ENCODE assay signal across 17 cellular contexts in the genomic region with DNA sequence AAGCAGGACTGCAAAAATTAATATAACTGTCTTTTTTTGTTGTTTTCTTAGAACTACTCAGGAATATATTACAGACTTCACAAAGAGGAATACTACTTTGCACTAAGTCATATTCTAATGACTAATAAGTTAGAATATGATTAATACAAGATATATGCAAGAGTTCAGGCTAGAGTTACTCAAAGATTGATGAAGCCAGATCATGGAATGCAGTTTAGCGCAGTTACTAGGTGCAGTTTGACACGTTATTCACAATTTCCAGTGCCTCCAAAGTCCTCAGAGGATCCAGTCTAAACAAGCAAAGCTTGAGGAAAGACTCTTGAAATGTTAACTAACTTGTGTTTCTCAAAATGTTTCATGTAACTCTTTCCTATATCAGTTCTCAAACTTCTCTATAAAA. TPM values are rescaled to one million over a fixed set of nuclear protein-coding genes. Genes with fewer than 3 reads are reported as not detected.
DNase-seq lines count a peak whose midpoint lies in the region; ATAC-seq, FAIRE-seq and TF ChIP-seq lines count a peak whose summit lies in the region.
"Had no signal": no experiment of that assay in that cellular context is flagged by ENCODE, and none has a peak within 500 bp of the region (broad histone marks: within the 10 kb centered on the region; RNA-seq: fewer than 3 reads in every experiment).

No MANE protein-coding gene starts in this region.

- H4K20me1 ChIP-seq in keratinocyte (ENCODE audit: control insufficient read depth, extremely low read depth, insufficient read depth, low read length), result no peaks in the 10 kb centered on the region

- no peaks in the 10 kb centered on the region for H3K9me3 ChIP-seq in A549
- H3K9me3 ChIP-seq in keratinocyte (ENCODE audit: control insufficient read depth, low read depth, low read length), result no peaks in the 10 kb centered on the region
- H3K9me3 ChIP-seq: uterus had no signal

- WGBS in A549 (ENCODE audit: missing lambda C conversion rate), result 9% methylated on average over 2 of the region's 2 CpGs

- H3K9ac ChIP-seq in keratinocyte (ENCODE audit: control insufficient read depth, extremely low read depth, insufficient read depth, low read length), result no peak overlapping the region

- no peak for TF ChIP-seq EP300 in A549 (IDR thresholded peaks at IDR 0.05)

- H3K79me2 ChIP-seq in keratinocyte (ENCODE audit: control insufficient read depth, insufficient read depth, low read length), result no peaks in the 10 kb centered on the region

- no peaks in the 10 kb centered on the region for H3K9me1 ChIP-seq in keratinocyte (ENCODE audit: control insufficient read depth, extremely low read depth, insufficient read depth, low read length)

- H3K36me3 ChIP-seq in bronchial epithelial cell (ENCODE audit: control insufficient read depth, insufficient read depth, low read length) (no peaks in the 10 kb centered on the region), keratinocyte (ENCODE audit: control insufficient read depth in 2 of 2, extremely low read depth in 1 of 2, insufficient read depth in 2 of 2, low read length in 2 of 2) (no peaks in the 10 kb centered on the region)
- H3K36me3 ChIP-seq: uterus had no signal

- H3K4me2 ChIP-seq in A549 (peak overlapping the region; percentile 27; the same call in 1 of the 3 replicates), keratinocyte (ENCODE audit: control insufficient read depth, extremely low read depth, insufficient read depth, low read depth, low read length) (peak overlapping the region; percentile 39)

- dilution Hi-C loops in keratinocyte (cut with MboI; ENCODE audit: extremely low pct_ligation_motif_present, low sequenced_read_pairs), result no loop called here

- no peaks in the 10 kb centered on the region for H3K27me3 ChIP-seq in bronchial epithelial cell (ENCODE audit: control insufficient read depth, insufficient read depth, low read length)
- H3K27me3 ChIP-seq in keratinocyte (ENCODE audit: control insufficient read depth, extremely low read depth, insufficient read depth, low read length), result no peaks in the 10 kb centered on the region
- H3K27me3 ChIP-seq: uterus had no signal

- TF ChIP-seq RAD21 in A549 (conservative IDR thresholded peaks at IDR 0.05 in 1 of 2, IDR thresholded peaks at IDR 0.05 in 1 of 2), result no peak

- peak; percentile 47 to 58; a peak in 4 of 6 replicates for ATAC-seq in A549
- ATAC-seq in HG02852 (IDR thresholded peaks at IDR 0.05; ENCODE audit: unreplicated experiment), result no peak
- ATAC-seq: GM12878 had no signal

- no peak for TF ChIP-seq POLR2A in A549 (IDR thresholded peaks at IDR 0.05; ENCODE audit: low read length)

- DNase-seq in A549 (ENCODE audit: low read depth in 1 of 2, low spot score in 1 of 2) (peak in 1 of 2 experiments; percentile 12), HTR-8/SVneo (ENCODE audit: insufficient read length, low spot score) (peak; percentile 9), bronchial epithelial cell (ENCODE audit: low read depth) (peak; percentile 97), keratinocyte (ENCODE audit: low read depth, low spot score) (peak; percentile 38), SHP77 treated with DMSO at 0.1 percent for 48 hours (lab: John Stamatoyannopoulos, UW) (no peak), NCI-H1436 (lab: John Stamatoyannopoulos, UW) (no peak)
- DNase-seq in activated CD4-positive, CD25-positive, alpha-beta regulatory T cell treated with anti-CD3 and anti-CD28 coated beads, Interleukin-2, amount 50 U/mL, for 72 hours, result no peak
- DNase-seq: DMS53, hippocampal formation, KG1, NCI-H1694, NCI-H526 treated with DMSO at 0.1 percent for 48 hours, Right ventricle myocardium superior, uterus had no signal

- H2AFZ ChIP-seq in keratinocyte (ENCODE audit: control insufficient read depth, low read length), result peak overlapping the region; percentile 79

- H3K4me1 ChIP-seq in A549 (no peaks in the 10 kb centered on the region; the same call in 2 of the 3 replicates), keratinocyte (ENCODE audit: control insufficient read depth, extremely low read depth, insufficient read depth, low read length) (peaks cover 9% of the 10 kb centered on the region)
- H3K4me1 ChIP-seq: uterus had no signal

- CTCF ChIA-PET in A549 (lab: Yijun Ruan, JAX), result no interaction called here

- POLR2A ChIA-PET in A549 (lab: Yijun Ruan, JAX), result no interaction called here

- no peak for FAIRE-seq in A549 (lab: Jason Lieb, UNC)
- no peak for FAIRE-seq in HTR-8/SVneo (lab: Jason Lieb, UNC)
- no peak for FAIRE-seq in bronchial epithelial cell (lab: Jason Lieb, UNC)
- FAIRE-seq in keratinocyte (lab: Jason Lieb, UNC), result peak; percentile 34
- FAIRE-seq: GM12878 had no signal

- H3K27ac ChIP-seq in A549 (no peak overlapping the region), keratinocyte (ENCODE audit: control insufficient read depth, insufficient read depth, low read length) (peak overlapping the region; percentile 26)

- H3K4me3 ChIP-seq in A549 (no peak overlapping the region), bronchial epithelial cell (ENCODE audit: low read depth, low read length) (no peak overlapping the region), keratinocyte (ENCODE audit: control insufficient read depth in 2 of 3, extremely low read depth in 1 of 3, insufficient read depth in 2 of 3, low read depth in 1 of 3, low read length in 3 of 3) (no peak overlapping the region)
- H3K4me3 ChIP-seq: GM12878, uterus had no signal

- TF ChIP-seq CTCF in A549 (IDR thresholded peaks at IDR 0.05) (no peak), bronchial epithelial cell (IDR thresholded peaks at IDR 0.05; ENCODE audit: insufficient read depth, low read length, severe bottlenecking) (no peak), keratinocyte (optimal IDR thresholded peaks at IDR 0.05 in 1 of 3, IDR thresholded peaks at IDR 0.05 in 1 of 3, conservative IDR thresholded peaks at IDR 0.05 in 1 of 3; ENCODE audit: extremely low read depth in 1 of 3, insufficient read depth in 2 of 3, low read length in 3 of 3) (no peak)

TF ChIP-seq in A549, 52 proteins besides CTCF, POLR2A, EP300 and RAD21 (continues in another document):
- TF ChIP-seq ZC3H11A (IDR thresholded peaks at IDR 0.05) (no peak), NR3C1 (IDR thresholded peaks at IDR 0.05) (no peak), FOSL2 (IDR thresholded peaks at IDR 0.05) (no peak), FOSL2 (CRISPR knock-in tag; IDR thresholded peaks at IDR 0.05) (0 out of 2 replicates have a peak, but pooled peaks have one; percentile 13)

RNA-seq across cellular contexts. Expression of a gene that starts 1.2 kb away (rescaled TPM):
- polyA plus RNA-seq in A549 (2011; rRNA removed), result 0.04 and 0.05 TPM in 2 replicates
- polyA plus RNA-seq in A549 (2012; cell fraction: cytosol; rRNA removed), result not detected in 2 replicates
- polyA plus RNA-seq in A549 (2012; cell fraction: nucleus; rRNA removed), result not detected in 2 replicates
- not detected in 3 replicates for polyA plus RNA-seq in A549 (2017; fragmentation: RNase III; extraction: RNeasy Plus Mini Kit Qiagen cat#74134 plus additional on column Dnase treatment)
- polyA minus RNA-seq in A549 (2011; rRNA and poly(A)+ RNA removed), result not detected in 2 replicates
- total RNA-seq in bronchial epithelial cell, result 0.13 and 0.53 TPM in 2 replicates
- 0.05 to 0.06 TPM (median 0.05 TPM) in 3 replicates for polyA plus RNA-seq in keratinocyte
- 3.7 TPM for polyA plus RNA-seq in keratinocyte (2011; ENCODE audit: low read depth)
- 0.05 and 0.10 TPM in 2 replicates for polyA plus RNA-seq in keratinocyte (2011; cell fraction: cytosol; rRNA removed)
- 0.04 and 0.11 TPM in 2 replicates for polyA plus RNA-seq in keratinocyte (2011; cell fraction: nucleus; rRNA removed)
- polyA plus RNA-seq in keratinocyte (2012; ENCODE audit: low replicate concordance), result 0.11 and 4.7 TPM in 2 replicates
- polyA minus RNA-seq in keratinocyte, result 0.06 to 0.10 TPM in 2 of 3 replicates, not detected in the other
- polyA minus RNA-seq in keratinocyte (2011; cell fraction: cytosol; rRNA and poly(A)+ RNA removed), result not detected
- polyA minus RNA-seq in keratinocyte (2011; cell fraction: nucleus; rRNA and poly(A)+ RNA removed), result not detected in 2 replicates
- total RNA-seq: GM12878, osteocyte had no signal

RNA-seq across cellular contexts. Expression of a gene that starts 54.1 kb away (rescaled TPM):
- 0.31 and 0.60 TPM in 2 replicates for polyA plus RNA-seq in A549 (2011; rRNA removed)
- not detected in 2 replicates for polyA plus RNA-seq in A549 (2012; cell fraction: cytosol; rRNA removed)
- not detected in 2 replicates for polyA plus RNA-seq in A549 (2012; cell fraction: nucleus; rRNA removed)
- polyA plus RNA-seq in A549 (2017; fragmentation: RNase III; extraction: RNeasy Plus Mini Kit Qiagen cat#74134 plus additional on column Dnase treatment), result not detected in 3 replicates
- polyA minus RNA-seq in A549 (2011; rRNA and poly(A)+ RNA removed), result not detected in 2 replicates
- under 0.01 and 0.64 TPM in 2 replicates for total RNA-seq in bronchial epithelial cell
- polyA plus RNA-seq in keratinocyte, result not detected in 3 replicates
- polyA plus RNA-seq in keratinocyte (2011; ENCODE audit: low read depth), result not detected
- polyA plus RNA-seq in keratinocyte (2011; cell fraction: cytosol; rRNA removed), result not detected in 2 replicates
- polyA plus RNA-seq in keratinocyte (2011; cell fraction: nucleus; rRNA removed), result not detected in 2 replicates
- polyA plus RNA-seq in keratinocyte (2012; ENCODE audit: low replicate concordance), result not detected in 2 replicates
- polyA minus RNA-seq in keratinocyte, result not detected in 3 replicates
- polyA minus RNA-seq in keratinocyte (2011; cell fraction: cytosol; rRNA and poly(A)+ RNA removed), result not detected
- polyA minus RNA-seq in keratinocyte (2011; cell fraction: nucleus; rRNA and poly(A)+ RNA removed), result not detected in 2 replicates
- total RNA-seq: osteocyte had no signal
- polyA plus RNA-seq: GM12878 had no signal

RNA-seq across cellular contexts. Expression of a gene that starts 59.4 kb away (rescaled TPM):
- 28.5 and 39.7 TPM in 2 replicates for polyA plus RNA-seq in A549 (2011; rRNA removed)
- polyA plus RNA-seq in A549 (2012; cell fraction: cytosol; rRNA removed), result 15.2 and 17.9 TPM in 2 replicates
- 62.4 and 65.6 TPM in 2 replicates for polyA plus RNA-seq in A549 (2012; cell fraction: nucleus; rRNA removed)
- polyA plus RNA-seq in A549 (2017; fragmentation: RNase III; extraction: RNeasy Plus Mini Kit Qiagen cat#74134 plus additional on column Dnase treatment), result 9.9 to 15.9 TPM (median 10.5 TPM) in 3 replicates
- polyA minus RNA-seq in A549 (2011; rRNA and poly(A)+ RNA removed), result 103 and 134 TPM in 2 replicates
- 15.8 and 32.9 TPM in 2 replicates for total RNA-seq in bronchial epithelial cell
- 4.0 to 5.5 TPM (median 4.4 TPM) in 3 replicates for polyA plus RNA-seq in keratinocyte
- polyA plus RNA-seq in keratinocyte (2011; ENCODE audit: low read depth), result 8.5 TPM
- 2.5 and 3.9 TPM in 2 replicates for polyA plus RNA-seq in keratinocyte (2011; cell fraction: cytosol; rRNA removed)
- 12.9 and 13.6 TPM in 2 replicates for polyA plus RNA-seq in keratinocyte (2011; cell fraction: nucleus; rRNA removed)
- polyA plus RNA-seq in keratinocyte (2012; ENCODE audit: low replicate concordance), result 2.7 and 4.3 TPM in 2 replicates
- polyA minus RNA-seq in keratinocyte, result 22.5 to 32.4 TPM (median 30.9 TPM) in 3 replicates
- polyA minus RNA-seq in keratinocyte (2011; cell fraction: cytosol; rRNA and poly(A)+ RNA removed), result 4.8 TPM
- polyA minus RNA-seq in keratinocyte (2011; cell fraction: nucleus; rRNA and poly(A)+ RNA removed), result 33.1 and 52.6 TPM in 2 replicates

Comparison
In these comparisons a context has a peak if more than half of its experiments do, and no peak if none do; other contexts are left out.
1. DNase-seq: peak in HTR-8/SVneo (single experiment), bronchial epithelial cell (single experiment) and keratinocyte (single experiment); none in SHP77 treated with DMSO at 0.1 percent for 48 hours (single experiment), activated CD4-positive, CD25-positive, alpha-beta regulatory T cell treated with anti-CD3 and anti-CD28 coated beads, Interleukin-2, amount 50 U/mL, for 72 hours (single experiment) and NCI-H1436 (single experiment).